ENCODE assay signal across 13 cellular contexts in the genomic region with DNA sequence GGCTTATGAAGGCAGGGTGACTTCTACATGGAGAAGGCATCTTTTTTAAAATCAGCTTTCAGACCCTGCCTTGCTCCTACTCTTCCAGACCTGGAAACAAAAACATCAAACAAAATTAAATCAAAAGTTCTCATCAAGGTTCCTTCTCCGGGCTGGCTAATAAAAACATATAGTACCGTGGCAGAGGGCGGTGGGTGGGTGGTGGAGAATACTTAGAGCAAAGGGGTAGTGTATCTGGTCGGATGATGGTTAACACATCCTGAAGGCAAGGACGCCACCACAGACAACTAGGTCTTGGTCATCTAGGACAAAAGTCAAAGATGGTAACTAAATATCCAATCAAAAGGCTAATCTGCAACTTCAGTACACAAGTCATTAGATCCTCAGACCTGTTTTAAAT. TPM values are rescaled to one million over a fixed set of nuclear protein-coding genes. Genes with fewer than 3 reads are reported as not detected.
DNase-seq lines count a peak whose midpoint lies in the region; ATAC-seq and TF ChIP-seq lines count a peak whose summit lies in the region.
"Had no signal": no experiment of that assay in that cellular context is flagged by ENCODE, and none has a peak within 500 bp of the region (broad histone marks: within the 10 kb centered on the region; RNA-seq: fewer than 3 reads in every experiment).

No MANE protein-coding gene starts in this region.

- H3K27me3 Mint-ChIP-seq in CD4-positive, CD25-positive, alpha-beta regulatory T cell: peaks cover 7% of the 10 kb centered on the region
- H3K27me3 Mint-ChIP-seq in activated naive CD8-positive, alpha-beta T cell treated with anti-CD3 and anti-CD28 coated beads for 36 hours: peaks cover 4% of the 10 kb centered on the region
- no peaks in the 10 kb centered on the region for H3K27me3 Mint-ChIP-seq in natural killer cell treated with Interleukin-12 subunit alpha and Interleukin-12 subunit beta and Interleukin-15 and Interleukin-18, amount 100 ng/mL, for 72 hours

- peak overlapping the region; percentile 98 to 99 (median 99) for H3K27ac Mint-ChIP-seq in CD4-positive, CD25-positive, alpha-beta regulatory T cell
- peak overlapping the region; percentile 99 for H3K27ac Mint-ChIP-seq in activated naive CD8-positive, alpha-beta T cell treated with anti-CD3 and anti-CD28 coated beads for 36 hours
- peak overlapping the region; percentile 98 to 99 for H3K27ac Mint-ChIP-seq in natural killer cell treated with Interleukin-12 subunit alpha and Interleukin-12 subunit beta and Interleukin-15 and Interleukin-18, amount 100 ng/mL, for 72 hours

- no peak for TF ChIP-seq CTCF in HEK293 (tag by site-specific recombination; IDR thresholded peaks at IDR 0.05)
- TF ChIP-seq CTCF in left ventricle myocardium inferior (IDR thresholded peaks at IDR 0.05; ENCODE audit: borderline replicate concordance): no peak

- no peaks in the 10 kb centered on the region for H3K27me3 ChIP-seq in CD4-positive, CD25-positive, alpha-beta regulatory T cell (ENCODE audit: control insufficient read depth, insufficient read depth, low read length)
- no peaks in the 10 kb centered on the region for H3K27me3 ChIP-seq in left ventricle myocardium inferior (ENCODE audit: low read depth)
- H3K27me3 ChIP-seq: uterus had no signal

- no peak for ATAC-seq in CD4-positive, CD25-positive, alpha-beta regulatory T cell (ENCODE audit: low read depth in 2 of 2)
- ATAC-seq in natural killer cell treated with Interleukin-12 subunit alpha and Interleukin-12 subunit beta and Interleukin-15 and Interleukin-18, amount 100 ng/mL, for 72 hours: no peak
- ATAC-seq: right cardiac atrium had no signal

- H3K9me3 ChIP-seq in CD4-positive, CD25-positive, alpha-beta regulatory T cell (ENCODE audit: control insufficient read depth in 2 of 2, low read length in 2 of 2): no peaks in the 10 kb centered on the region
- H3K9me3 ChIP-seq in HEK293 (ENCODE audit: control insufficient read depth, insufficient read depth, low read depth, low read length) (no peaks in the 10 kb centered on the region), left ventricle myocardium inferior (replicated peaks) (no peaks in the 10 kb centered on the region)
- H3K9me3 ChIP-seq: uterus had no signal

- H3K9me3 Mint-ChIP-seq in CD4-positive, CD25-positive, alpha-beta regulatory T cell: peaks cover 0 to 1% (median 0%) of the 10 kb centered on the region in 7 donors
- H3K9me3 Mint-ChIP-seq in activated naive CD8-positive, alpha-beta T cell treated with anti-CD3 and anti-CD28 coated beads for 36 hours: no peaks in the 10 kb centered on the region
- no peaks in the 10 kb centered on the region for H3K9me3 Mint-ChIP-seq in natural killer cell treated with Interleukin-12 subunit alpha and Interleukin-12 subunit beta and Interleukin-15 and Interleukin-18, amount 100 ng/mL, for 72 hours

- peak overlapping the region; percentile 96 for H3K4me3 ChIP-seq in CD4-positive, CD25-positive, alpha-beta regulatory T cell (ENCODE audit: low read depth, low read length)
- H3K4me3 ChIP-seq in HEK293 (ENCODE audit: low read depth, low read length) (no peak overlapping the region), left ventricle myocardium inferior (no peak overlapping the region)

- POLR2A ChIA-PET in HEK293 (lab: Yijun Ruan, JAX): no interaction called here

- peak overlapping the region; percentile 93 to 98 (median 96) for H3K4me3 Mint-ChIP-seq in CD4-positive, CD25-positive, alpha-beta regulatory T cell
- H3K4me3 Mint-ChIP-seq in activated naive CD8-positive, alpha-beta T cell treated with anti-CD3 and anti-CD28 coated beads for 36 hours: peak overlapping the region; percentile 98
- peak overlapping the region; percentile 43 for H3K4me3 Mint-ChIP-seq in natural killer cell treated with Interleukin-12 subunit alpha and Interleukin-12 subunit beta and Interleukin-15 and Interleukin-18, amount 100 ng/mL, for 72 hours

- peaks cover 60% of the 10 kb centered on the region for H3K4me1 ChIP-seq in CD4-positive, CD25-positive, alpha-beta regulatory T cell (ENCODE audit: control insufficient read depth, insufficient read depth, low read length, poor library complexity, severe bottlenecking)
- H3K4me1 ChIP-seq in HEK293 (ENCODE audit: control insufficient read depth, insufficient read depth, low read length) (no peaks in the 10 kb centered on the region), left ventricle myocardium inferior (peaks cover 70% of the 10 kb centered on the region)

- no peak for DNase-seq in CD4-positive, CD25-positive, alpha-beta regulatory T cell
- DNase-seq in activated naive CD8-positive, alpha-beta T cell treated with anti-CD3 and anti-CD28 coated beads for 36 hours: no peak
- DNase-seq in natural killer cell treated with Interleukin-12 subunit alpha and Interleukin-12 subunit beta and Interleukin-15 and Interleukin-18, amount 100 ng/mL, for 72 hours (ENCODE audit: low spot score): no peak
- DNase-seq in left ventricle myocardium inferior: no peak
- no peak for DNase-seq in NCI-H446 treated with DMSO at 0.1 percent for 48 hours (lab: John Stamatoyannopoulos, UW)
- no peak for DNase-seq in putamen (ENCODE audit: low spot score)
- DNase-seq in GM19238 (ENCODE audit: insufficient read length, low spot score): no peak
- DNase-seq: anterior cingulate cortex, Calu3, NCI-H2227 treated with DMSO at 0.1 percent for 48 hours, right cardiac atrium, uterus had no signal

- CTCF ChIA-PET in HEK293 (lab: Yijun Ruan, JAX): no interaction called here

- H3K4me1 Mint-ChIP-seq in CD4-positive, CD25-positive, alpha-beta regulatory T cell: peaks cover 44 to 79% (median 49%) of the 10 kb centered on the region in 4 donors
- peaks cover 79% of the 10 kb centered on the region for H3K4me1 Mint-ChIP-seq in activated naive CD8-positive, alpha-beta T cell treated with anti-CD3 and anti-CD28 coated beads for 36 hours
- H3K4me1 Mint-ChIP-seq in natural killer cell treated with Interleukin-12 subunit alpha and Interleukin-12 subunit beta and Interleukin-15 and Interleukin-18, amount 100 ng/mL, for 72 hours (ENCODE audit: low read depth in 2 of 2): peaks cover 65 to 69% of the 10 kb centered on the region in 2 donors

- H3K36me3 Mint-ChIP-seq in CD4-positive, CD25-positive, alpha-beta regulatory T cell: peaks cover 12% of the 10 kb centered on the region
- peaks cover 40% of the 10 kb centered on the region for H3K36me3 Mint-ChIP-seq in activated naive CD8-positive, alpha-beta T cell treated with anti-CD3 and anti-CD28 coated beads for 36 hours
- peaks cover 19% of the 10 kb centered on the region for H3K36me3 Mint-ChIP-seq in natural killer cell treated with Interleukin-12 subunit alpha and Interleukin-12 subunit beta and Interleukin-15 and Interleukin-18, amount 100 ng/mL, for 72 hours

- no peaks in the 10 kb centered on the region for H3K36me3 ChIP-seq in CD4-positive, CD25-positive, alpha-beta regulatory T cell (ENCODE audit: control insufficient read depth, insufficient read depth, low read length)
- H3K36me3 ChIP-seq in HEK293 (ENCODE audit: control insufficient read depth in 2 of 2, insufficient read depth in 1 of 2, low read length in 2 of 2): peaks cover 0 to 13% of the 10 kb centered on the region in 2 experiments; a peak in 2 of 3 replicates
- H3K36me3 ChIP-seq in left ventricle myocardium inferior: peaks cover 4% of the 10 kb centered on the region
- H3K36me3 ChIP-seq: uterus had no signal

- peak overlapping the region; percentile 99 for H3K27ac ChIP-seq in CD4-positive, CD25-positive, alpha-beta regulatory T cell (ENCODE audit: insufficient read depth, low read length, poor library complexity, severe bottlenecking)
- no peak overlapping the region for H3K27ac ChIP-seq in HEK293 (ENCODE audit: extremely low read depth, low read depth, low read length)
- no peak overlapping the region for H3K27ac ChIP-seq in left ventricle myocardium inferior (replicated peaks)
- H3K27ac ChIP-seq: uterus had no signal

- intact Hi-C loops in left ventricle myocardium inferior (cut with micrococcal nuclease): no loop called here

TF ChIP-seq in HEK293, 187 proteins besides CTCF, POLR2A, EP300 and RAD21:
- TF ChIP-seq ZNF335 (tag by site-specific recombination; conservative IDR thresholded peaks at IDR 0.05): no peak
- no peak for TF ChIP-seq YY2 (tag by site-specific recombination; IDR thresholded peaks at IDR 0.05)
- 0 out of 2 replicates have a peak, but pooled peaks have one; percentile 10 for TF ChIP-seq EGR2 (tag by site-specific recombination; IDR thresholded peaks at IDR 0.05; ENCODE audit: low read depth)

RNA-seq across cellular contexts. Expression of gene DAD1, which starts 1.8 kb away (rescaled TPM):
- 81.8 TPM for total RNA-seq in CD4-positive, CD25-positive, alpha-beta regulatory T cell
- 100 to 1,000 TPM; 630 to 720 (median 697) TPM for polyA plus RNA-seq in CD4-positive, CD25-positive, alpha-beta regulatory T cell
- 100 to 1,000 TPM; 197 to 208 TPM for total RNA-seq in activated naive CD8-positive, alpha-beta T cell treated with anti-CD3 and anti-CD28 coated beads for 36 hours
- 100 to 1,000 TPM; 147 to 221 TPM for total RNA-seq in natural killer cell treated with Interleukin-12 subunit alpha and Interleukin-12 subunit beta and Interleukin-15 and Interleukin-18, amount 100 ng/mL, for 72 hours
- 118 TPM for total RNA-seq in left ventricle myocardium inferior

RNA-seq across cellular contexts. Expression of gene ABHD4, which starts 10.9 kb away (rescaled TPM):
- total RNA-seq in CD4-positive, CD25-positive, alpha-beta regulatory T cell: 10.1 TPM
- polyA plus RNA-seq in CD4-positive, CD25-positive, alpha-beta regulatory T cell: 10 to 100 TPM; 10.2 to 13.4 (median 11.1) TPM
- total RNA-seq in activated naive CD8-positive, alpha-beta T cell treated with anti-CD3 and anti-CD28 coated beads for 36 hours: 1 to 10 TPM; 8.2 to 8.7 TPM
- total RNA-seq in natural killer cell treated with Interleukin-12 subunit alpha and Interleukin-12 subunit beta and Interleukin-15 and Interleukin-18, amount 100 ng/mL, for 72 hours: 10 to 100 TPM in 1 of 2 donors, 1 to 10 TPM in 1; 8.4 to 36.8 TPM
- total RNA-seq in left ventricle myocardium inferior: 23.2 TPM

RNA-seq across cellular contexts. Expression of gene OR6J1, which starts 56.9 kb away (rescaled TPM):
- not detected for total RNA-seq in CD4-positive, CD25-positive, alpha-beta regulatory T cell
- not detected for polyA plus RNA-seq in CD4-positive, CD25-positive, alpha-beta regulatory T cell
- total RNA-seq in activated naive CD8-positive, alpha-beta T cell treated with anti-CD3 and anti-CD28 coated beads for 36 hours: not detected
- total RNA-seq in natural killer cell treated with Interleukin-12 subunit alpha and Interleukin-12 subunit beta and Interleukin-15 and Interleukin-18, amount 100 ng/mL, for 72 hours: not detected
- not detected for total RNA-seq in left ventricle myocardium inferior
- total RNA-seq: Calu3, right cardiac atrium had no signal
- polyA plus RNA-seq: right cardiac atrium had no signal

Comparison
In these comparisons a context has a peak if more than half of its experiments do, and no peak if none do; other contexts are left out.
1. H3K4me3 Mint-ChIP-seq: peak in every context shown above with its lines; median percentile 98 in activated naive CD8-positive, alpha-beta T cell treated with anti-CD3 and anti-CD28 coated beads for 36 hours; 96 in CD4-positive, CD25-positive, alpha-beta regulatory T cell; 43 in natural killer cell treated with Interleukin-12 subunit alpha and Interleukin-12 subunit beta and Interleukin-15 and Interleukin-18, amount 100 ng/mL, for 72 hours.